ENCODE assay signal across 11 cellular contexts in the genomic region with DNA sequence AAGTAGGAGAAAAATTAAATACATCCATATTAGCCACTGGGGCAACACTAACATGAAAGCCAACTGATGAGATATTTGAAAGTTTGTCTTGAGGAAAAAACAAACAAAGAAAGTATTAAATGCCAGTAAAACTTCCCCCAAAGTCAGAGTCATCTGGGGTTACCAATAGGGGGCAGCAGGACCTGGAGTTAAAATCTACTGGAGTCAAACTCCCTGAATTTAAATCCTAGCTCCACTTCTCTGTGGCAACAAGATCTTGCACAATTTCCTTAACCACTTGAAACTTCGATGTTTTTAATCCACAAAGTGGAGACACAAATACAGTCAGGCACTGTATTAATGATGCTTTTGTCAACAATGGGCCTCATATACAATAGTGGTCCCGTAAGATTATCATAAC. TPM values are rescaled to one million over a fixed set of nuclear protein-coding genes. Genes with fewer than 3 reads are reported as not detected.
DNase-seq lines count a peak whose midpoint lies in the region; ATAC-seq and TF ChIP-seq lines count a peak whose summit lies in the region.
"Had no signal": no experiment of that assay in that cellular context is flagged by ENCODE, and none has a peak within 500 bp of the region (broad histone marks: within the 10 kb centered on the region; RNA-seq: fewer than 3 reads in every experiment).

No MANE protein-coding gene starts in this region.

- H3K79me2 ChIP-seq in PC-9 (ENCODE audit: low read depth) = no peaks in the 10 kb centered on the region

- no peaks in the 10 kb centered on the region for H3K9me3 ChIP-seq in cardiac muscle cell (ENCODE audit: low read depth)
- H3K9me3 ChIP-seq in right atrium auricular region = no peaks in the 10 kb centered on the region
- no peaks in the 10 kb centered on the region for H3K9me3 ChIP-seq in PC-9 (ENCODE audit: insufficient read depth, low read depth)
- no peaks in the 10 kb centered on the region for H3K9me3 ChIP-seq in upper lobe of right lung
- H3K9me3 ChIP-seq in uterus = no peaks in the 10 kb centered on the region

- CTCF ChIA-PET in PC-9 (lab: Charles Lee) = interaction anchor here (0.6 kb wide), 1 partner anchor 66 kb away, joined by 3 read pairs; no protein-coding TSS in a partner anchor

- ATAC-seq in upper lobe of right lung = peak; percentile 76
- ATAC-seq in HG03469 (IDR thresholded peaks at IDR 0.05; ENCODE audit: unreplicated experiment) = no peak

- H3K4me2 ChIP-seq in PC-9 = no peak overlapping the region

- H3K27ac ChIP-seq in cardiac muscle cell (no peak overlapping the region), right atrium auricular region (no peak overlapping the region), PC-9 (no peak overlapping the region), upper lobe of right lung (no peak overlapping the region), uterus (no peak overlapping the region)
- H3K27ac ChIP-seq: tibial artery had no signal

- intact Hi-C loops in PC-9 (cut with micrococcal nuclease; ENCODE audit: unreplicated experiment) (no loop called here), upper lobe of right lung (cut with DNase I) (no loop called here), uterus (cut with DNase I; ENCODE audit: low total_unique reads) (no loop called here)

- no peaks in the 10 kb centered on the region for H3K27me3 ChIP-seq in cardiac muscle cell
- no peaks in the 10 kb centered on the region for H3K27me3 ChIP-seq in right atrium auricular region
- H3K27me3 ChIP-seq in PC-9 (ENCODE audit: insufficient read depth, low read depth) = no peaks in the 10 kb centered on the region
- H3K27me3 ChIP-seq in upper lobe of right lung = no peaks in the 10 kb centered on the region
- no peaks in the 10 kb centered on the region for H3K27me3 ChIP-seq in uterus
- H3K27me3 ChIP-seq: tibial artery had no signal

- H4K20me1 ChIP-seq in PC-9 (ENCODE audit: insufficient read depth) = no peaks in the 10 kb centered on the region

- peak; percentile 54 for TF ChIP-seq CTCF in cardiac muscle cell (IDR thresholded peaks at IDR 0.05; ENCODE audit: low read depth, low read length)
- peak in 1 of 2 donors; percentile 54 for TF ChIP-seq CTCF in right atrium auricular region (IDR thresholded peaks at IDR 0.05)
- TF ChIP-seq CTCF in PC-9 (conservative IDR thresholded peaks at IDR 0.05) = peak; percentile 42
- peak; percentile 53 for TF ChIP-seq CTCF in fibroblast of the aortic adventitia (IDR thresholded peaks at IDR 0.05; ENCODE audit: insufficient read depth, low read length)
- TF ChIP-seq CTCF in upper lobe of right lung (IDR thresholded peaks at IDR 0.05) = peak; percentile 53
- TF ChIP-seq CTCF in uterus (IDR thresholded peaks at IDR 0.05) = no peak

- H3K36me3 ChIP-seq in cardiac muscle cell = no peaks in the 10 kb centered on the region
- no peaks in the 10 kb centered on the region for H3K36me3 ChIP-seq in right atrium auricular region
- no peaks in the 10 kb centered on the region for H3K36me3 ChIP-seq in PC-9 (ENCODE audit: low read depth)
- no peaks in the 10 kb centered on the region for H3K36me3 ChIP-seq in upper lobe of right lung
- no peaks in the 10 kb centered on the region for H3K36me3 ChIP-seq in uterus
- H3K36me3 ChIP-seq: tibial artery had no signal

- H3K4me3 ChIP-seq in cardiac muscle cell = no peak overlapping the region
- no peak overlapping the region for H3K4me3 ChIP-seq in right atrium auricular region
- H3K4me3 ChIP-seq in PC-9 = no peak overlapping the region
- no peak overlapping the region for H3K4me3 ChIP-seq in fibroblast of the aortic adventitia (ENCODE audit: low read depth, low read length)
- H3K4me3 ChIP-seq in upper lobe of right lung = no peak overlapping the region
- no peak overlapping the region for H3K4me3 ChIP-seq in uterus
- H3K4me3 ChIP-seq: tibial artery had no signal

- no peak for TF ChIP-seq POLR2A in uterus (IDR thresholded peaks at IDR 0.05)

- H3F3A ChIP-seq in PC-9 (ENCODE audit: insufficient read depth, low read depth) = no peaks in the 10 kb centered on the region

- no peak overlapping the region for H2AFZ ChIP-seq in PC-9

- no peaks in the 10 kb centered on the region for H3K9me2 ChIP-seq in PC-9 (ENCODE audit: insufficient read depth)

- BruUV-seq in PC-9 (replicated peaks; lab: Mats Ljungman, UMichigan) = no TSS peak

- H3K4me1 ChIP-seq in cardiac muscle cell (ENCODE audit: low read depth) (no peaks in the 10 kb centered on the region), right atrium auricular region (no peaks in the 10 kb centered on the region), PC-9 (replicated peaks; ENCODE audit: insufficient read depth) (no peaks in the 10 kb centered on the region), upper lobe of right lung (no peaks in the 10 kb centered on the region), uterus (no peaks in the 10 kb centered on the region)
- H3K4me1 ChIP-seq: tibial artery had no signal

- DNase-seq in cardiac muscle cell (ENCODE audit: low read depth in 1 of 2, low spot score in 1 of 2) = peak in 1 of 2 donors; percentile 73
- DNase-seq in right atrium auricular region (ENCODE audit: low spot score) = no peak
- no peak for DNase-seq in PC-9
- peak; percentile 71 for DNase-seq in fibroblast of the aortic adventitia (ENCODE audit: low read depth)
- DNase-seq in upper lobe of right lung = no peak
- no peak for DNase-seq in KG1 (lab: John Stamatoyannopoulos, UW)
- DNase-seq in uterus = no peak
- DNase-seq: CD8-positive, alpha-beta memory T cell; NCI-H1417 treated with DMSO at 0.1 percent for 48 hours; tibial artery had no signal

- POLR2A ChIA-PET in PC-9 (lab: Charles Lee; ENCODE audit: unreplicated experiment) = no interaction called here

RNA-seq across cellular contexts. Expression of a gene that starts 14.4 kb away (rescaled TPM):
- total RNA-seq in cardiac muscle cell = not detected in 2 replicates
- polyA plus RNA-seq in cardiac muscle cell = not detected in 2 replicates
- total RNA-seq in right atrium auricular region = not detected
- not detected in 2 replicates for total RNA-seq in PC-9 (2021)
- not detected in 2 replicates for total RNA-seq in fibroblast of the aortic adventitia (ENCODE audit: low replicate concordance)
- not detected for total RNA-seq in upper lobe of right lung
- total RNA-seq in uterus = 1 to 10 TPM in 1 of 4 donors, under 1 TPM in 1, not detected in 2; 0.26 to 1.5 TPM
- total RNA-seq: CD8-positive, alpha-beta memory T cell had no signal
- polyA plus RNA-seq: CD8-positive, alpha-beta memory T cell had no signal

Comparison
In these comparisons a context has a peak if more than half of its experiments do, and no peak if none do; other contexts are left out.
1. CTCF ChIP-seq: peak in cardiac muscle cell (single experiment), PC-9 (single experiment), fibroblast of the aortic adventitia (single experiment) and upper lobe of right lung (single experiment); none in uterus (0 of 4).